In genomic region chr2:60550151-60550983, GRCh38 we compare ENCODE assay signal across 1 cellular context.
TF ChIP-seq lines count a peak whose summit lies in the region.

No MANE protein-coding gene starts in this region.

TF ChIP-seq in GM12878, 131 proteins besides CTCF, POLR2A, EP300 and RAD21 (continued from another document and continues in another):
- TF ChIP-seq CEBPZ (IDR thresholded peaks at IDR 0.05; ENCODE audit: low read depth, low read length) (no peak), ATF3 (IDR thresholded peaks at IDR 0.05; ENCODE audit: borderline replicate concordance, extremely low read depth, low read depth, low read length) (no peak), IRF5 (IDR thresholded peaks at IDR 0.05; ENCODE audit: borderline replicate concordance) (no peak), NR2C1 (IDR thresholded peaks at IDR 0.05) (no peak), MEF2A (IDR thresholded peaks at IDR 0.05; ENCODE audit: insufficient read depth, low read depth, low read length) (0 out of 2 replicates have a peak, but pooled peaks have one; percentile 11), HCFC1 (IDR thresholded peaks at IDR 0.05; ENCODE audit: low read length) (no peak), ZNF384 (IDR thresholded peaks at IDR 0.05; ENCODE audit: borderline replicate concordance, low read depth, low read length) (no peak), STAT3 (IDR thresholded peaks at IDR 0.05; ENCODE audit: low read depth, low read length) (no peak), REST (IDR thresholded peaks at IDR 0.05; ENCODE audit: low read depth, low read length) (no peak), TAF1 (IDR thresholded peaks at IDR 0.05; ENCODE audit: borderline replicate concordance, low read depth, low read length) (no peak), KLF5 (IDR thresholded peaks at IDR 0.05; ENCODE audit: partially characterized antibody) (no peak), BCL11A (IDR thresholded peaks at IDR 0.05; ENCODE audit: low read depth, low read length) (0 out of 2 replicates have a peak, but pooled peaks have one; percentile 5), NFYA (IDR thresholded peaks at IDR 0.05; ENCODE audit: borderline replicate concordance, low read depth, low read length) (no peak), USF2 (IDR thresholded peaks at IDR 0.05; ENCODE audit: borderline replicate concordance, low read depth, low read length) (no peak), RFX5 (IDR thresholded peaks at IDR 0.05; ENCODE audit: low read depth, low read length) (no peak), RELA (IDR thresholded peaks at IDR 0.05; ENCODE audit: borderline replicate concordance, partially characterized antibody) (no peak), MLLT1 (IDR thresholded peaks at IDR 0.05) (no peak), TCF3 (IDR thresholded peaks at IDR 0.05; ENCODE audit: borderline replicate concordance, insufficient read depth, low read depth, low read length) (no peak), YBX1 (IDR thresholded peaks at IDR 0.05) (no peak), BACH1 (IDR thresholded peaks at IDR 0.05; ENCODE audit: borderline replicate concordance) (no peak), SUZ12 (IDR thresholded peaks at IDR 0.05; ENCODE audit: unreplicated experiment) (no peak), IKZF2 (IDR thresholded peaks at IDR 0.05) (peak in 1 of 2 experiments; percentile 12; a peak in 1 of 4 replicates), EGR1 (IDR thresholded peaks at IDR 0.05; ENCODE audit: borderline replicate concordance in 1 of 2, low read depth in 2 of 2, low read length in 2 of 2) (peak in 1 of 2 experiments; percentile 44; a peak in 1 of 3 replicates), FOXM1 (IDR thresholded peaks at IDR 0.05; ENCODE audit: low read depth, low read length) (peak; percentile 44; the same call in 1 of the 2 replicates), ELK1 (IDR thresholded peaks at IDR 0.05; ENCODE audit: low read depth, low read length) (no peak), KAT2A (conservative IDR thresholded peaks at IDR 0.05; ENCODE audit: control insufficient read depth, low read depth, low read length) (no peak), RB1 (IDR thresholded peaks at IDR 0.05; ENCODE audit: borderline replicate concordance) (no peak), RELB (IDR thresholded peaks at IDR 0.05; ENCODE audit: low read depth) (no peak), EED (IDR thresholded peaks at IDR 0.05; ENCODE audit: low read depth) (peak; percentile 64; the same call in 1 of the 2 replicates), IRF4 (IDR thresholded peaks at IDR 0.05; ENCODE audit: low read depth, low read length) (0 out of 2 replicates have a peak, but pooled peaks have one; percentile 16), E2F4 (IDR thresholded peaks at IDR 0.05; ENCODE audit: low read depth, low read length) (peak; percentile 52; the same call in 1 of the 2 replicates), ZZZ3 (IDR thresholded peaks at IDR 0.05; ENCODE audit: control insufficient read depth, insufficient read length, low read depth) (no peak), KDM1A (IDR thresholded peaks at IDR 0.05; ENCODE audit: borderline replicate concordance) (no peak), POLR2AphosphoS5 (IDR thresholded peaks at IDR 0.05; ENCODE audit: low read length) (no peak), ZNF207 (IDR thresholded peaks at IDR 0.05; ENCODE audit: borderline replicate concordance) (no peak), ZBTB4 (CRISPR knock-in tag; IDR thresholded peaks at IDR 0.05) (no peak), SMAD5 (IDR thresholded peaks at IDR 0.05; ENCODE audit: low read depth) (no peak), BHLHE40 (IDR thresholded peaks at IDR 0.05; ENCODE audit: borderline replicate concordance in 1 of 2, low read depth in 2 of 2, low read length in 1 of 2) (no peak; a peak in 2 of 4 replicates), HDAC6 (IDR thresholded peaks at IDR 0.05; ENCODE audit: unreplicated experiment) (no peak), STAT1 (conservative IDR thresholded peaks at IDR 0.05) (no peak)
